1 cellular context compared by ENCODE assay signal in the genomic region with DNA sequence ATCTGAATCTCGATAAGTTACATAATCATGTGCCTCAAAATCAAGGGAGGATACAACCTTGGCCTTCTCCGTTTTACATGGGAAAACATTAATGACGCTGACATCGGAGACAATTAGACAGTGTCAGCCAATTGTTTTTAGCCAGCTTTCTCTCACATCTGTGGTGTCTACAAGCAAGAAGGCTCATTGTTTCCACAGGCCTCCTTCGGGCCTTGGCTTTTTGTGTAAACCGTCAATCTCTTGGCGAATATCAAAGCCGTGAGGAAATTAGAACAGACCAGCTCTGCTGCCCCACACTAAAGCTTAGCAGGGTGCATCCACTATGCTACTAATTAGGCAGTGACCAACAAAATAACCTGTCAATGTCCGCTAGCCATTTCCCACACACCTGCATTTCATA.
TF ChIP-seq lines count a peak whose summit lies in the region.

No MANE protein-coding gene starts in this region.

TF ChIP-seq in neural cell, 6 proteins besides CTCF, POLR2A, EP300 and RAD21 (continued from another document):
- TF ChIP-seq, protein P1, sequence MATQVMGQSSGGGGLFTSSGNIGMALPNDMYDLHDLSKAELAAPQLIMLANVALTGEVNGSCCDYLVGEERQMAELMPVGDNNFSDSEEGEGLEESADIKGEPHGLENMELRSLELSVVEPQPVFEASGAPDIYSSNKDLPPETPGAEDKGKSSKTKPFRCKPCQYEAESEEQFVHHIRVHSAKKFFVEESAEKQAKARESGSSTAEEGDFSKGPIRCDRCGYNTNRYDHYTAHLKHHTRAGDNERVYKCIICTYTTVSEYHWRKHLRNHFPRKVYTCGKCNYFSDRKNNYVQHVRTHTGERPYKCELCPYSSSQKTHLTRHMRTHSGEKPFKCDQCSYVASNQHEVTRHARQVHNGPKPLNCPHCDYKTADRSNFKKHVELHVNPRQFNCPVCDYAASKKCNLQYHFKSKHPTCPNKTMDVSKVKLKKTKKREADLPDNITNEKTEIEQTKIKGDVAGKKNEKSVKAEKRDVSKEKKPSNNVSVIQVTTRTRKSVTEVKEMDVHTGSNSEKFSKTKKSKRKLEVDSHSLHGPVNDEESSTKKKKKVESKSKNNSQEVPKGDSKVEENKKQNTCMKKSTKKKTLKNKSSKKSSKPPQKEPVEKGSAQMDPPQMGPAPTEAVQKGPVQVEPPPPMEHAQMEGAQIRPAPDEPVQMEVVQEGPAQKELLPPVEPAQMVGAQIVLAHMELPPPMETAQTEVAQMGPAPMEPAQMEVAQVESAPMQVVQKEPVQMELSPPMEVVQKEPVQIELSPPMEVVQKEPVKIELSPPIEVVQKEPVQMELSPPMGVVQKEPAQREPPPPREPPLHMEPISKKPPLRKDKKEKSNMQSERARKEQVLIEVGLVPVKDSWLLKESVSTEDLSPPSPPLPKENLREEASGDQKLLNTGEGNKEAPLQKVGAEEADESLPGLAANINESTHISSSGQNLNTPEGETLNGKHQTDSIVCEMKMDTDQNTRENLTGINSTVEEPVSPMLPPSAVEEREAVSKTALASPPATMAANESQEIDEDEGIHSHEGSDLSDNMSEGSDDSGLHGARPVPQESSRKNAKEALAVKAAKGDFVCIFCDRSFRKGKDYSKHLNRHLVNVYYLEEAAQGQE (IDR thresholded peaks at IDR 0.05; ENCODE audit: borderline replicate concordance): no peak
- TF ChIP-seq SMC3 (conservative IDR thresholded peaks at IDR 0.05; ENCODE audit: poor library complexity): no peak
TF ChIP-seq in neural cell: peak in this region for 0.
